12 cellular contexts compared by ENCODE assay signal in the genomic region with DNA sequence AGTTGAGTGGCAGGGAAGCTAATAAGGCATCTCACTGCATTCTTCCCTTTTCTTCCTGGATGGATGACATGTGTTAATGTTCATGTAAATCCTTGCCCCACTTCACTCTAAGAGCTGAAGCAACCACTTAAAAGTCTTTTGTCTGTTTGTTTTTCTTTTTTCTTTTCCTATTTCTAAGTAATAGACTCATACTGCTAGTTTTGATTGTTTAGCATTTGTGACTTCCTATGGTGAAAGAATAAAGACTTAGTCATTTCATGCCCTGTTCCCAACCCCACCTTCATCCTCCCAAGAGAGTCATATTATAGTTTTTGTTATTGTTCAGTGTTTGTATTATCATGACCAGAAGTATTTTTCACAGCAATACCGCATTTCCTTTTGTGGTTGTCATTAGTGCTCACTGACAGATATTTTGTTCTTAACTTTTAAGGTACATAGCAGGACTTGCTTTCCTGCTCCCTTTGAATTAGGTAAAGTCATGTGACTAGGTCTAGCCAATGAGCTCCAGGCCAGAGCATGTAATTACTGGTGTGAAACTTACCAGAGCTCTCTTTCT. TPM values are rescaled to one million over a fixed set of nuclear protein-coding genes. Genes with fewer than 3 reads are reported as not detected.
DNase-seq lines count a peak whose midpoint lies in the region; ATAC-seq and TF ChIP-seq lines count a peak whose summit lies in the region.
"Had no signal": no experiment of that assay in that cellular context is flagged by ENCODE, and none has a peak within 500 bp of the region (broad histone marks: within the 10 kb centered on the region; RNA-seq: fewer than 3 reads in every experiment).

No MANE protein-coding gene starts in this region.

- peak overlapping the region; percentile 3 for H3K27ac Mint-ChIP-seq in CD4-positive, alpha-beta T cell

- peak in 5 of 10 experiments; percentile 8 to 27 (median 13) for DNase-seq in CD4-positive, alpha-beta T cell
- DNase-seq in astrocyte of the cerebellum (ENCODE audit: low read depth) (peak; percentile 75), right lobe of liver (no peak), gastrocnemius medialis (no peak), UCSD-AML1 (lab: John Stamatoyannopoulos, UW; ENCODE audit: unreplicated experiment) (no peak), left colon (no peak)
- DNase-seq: NCI-H2171 treated with DMSO at 0.1 percent for 48 hours had no signal

- peaks cover 36% of the 10 kb centered on the region for H3K4me1 Mint-ChIP-seq in CD4-positive, alpha-beta T cell (ENCODE audit: low read depth)

- peaks cover 26% of the 10 kb centered on the region for H3K9me3 ChIP-seq in CD4-positive, alpha-beta T cell (ENCODE audit: control insufficient read depth, low read length)
- H3K9me3 ChIP-seq in right lobe of liver (no peaks in the 10 kb centered on the region), gastrocnemius medialis (no peaks in the 10 kb centered on the region)

- TF ChIP-seq EP300 in Ishikawa (IDR thresholded peaks at IDR 0.05; ENCODE audit: borderline replicate concordance): no peak

- H3K27me3 Mint-ChIP-seq in CD4-positive, alpha-beta T cell: peaks cover 4% of the 10 kb centered on the region

- no peaks in the 10 kb centered on the region for H3K27me3 ChIP-seq in CD4-positive, alpha-beta T cell (ENCODE audit: control insufficient read depth, insufficient read depth, low read length)
- no peaks in the 10 kb centered on the region for H3K27me3 ChIP-seq in right lobe of liver
- peaks cover 0 to 3% (median 0%) of the 10 kb centered on the region in 3 donors for H3K27me3 ChIP-seq in gastrocnemius medialis

- no peak for TF ChIP-seq RAD21 in Ishikawa (IDR thresholded peaks at IDR 0.05; ENCODE audit: low read depth)

- in situ Hi-C loops in astrocyte of the cerebellum (cut with HindIII; ENCODE audit: low sequenced_read_pairs) (no loop called here), gastrocnemius medialis (cut with MboI; ENCODE audit: low sequenced_read_pairs in 4 of 4) (no loop called here)

- TF ChIP-seq CTCF in CD4-positive, alpha-beta T cell (IDR thresholded peaks at IDR 0.05): no peak
- TF ChIP-seq CTCF in astrocyte of the cerebellum (IDR thresholded peaks at IDR 0.05; ENCODE audit: low read depth, low read length, missing control alignments) (no peak), right lobe of liver (IDR thresholded peaks at IDR 0.05) (no peak), gastrocnemius medialis (IDR thresholded peaks at IDR 0.05 in 4 of 5, conservative IDR thresholded peaks at IDR 0.05 in 1 of 5) (no peak)

- intact Hi-C loops in CD4-positive, alpha-beta T cell (cut with DNase I, micrococcal nuclease): no loop called here
- intact Hi-C loops in right lobe of liver (cut with DNase I) (no loop called here), gastrocnemius medialis (cut with DNase I; ENCODE audit: low total_unique reads) (no loop called here), left colon (cut with DNase I, micrococcal nuclease) (no loop called here)

- peak overlapping the region; percentile 0 for H3K4me3 Mint-ChIP-seq in CD4-positive, alpha-beta T cell

- WGBS in right lobe of liver (ENCODE audit: insufficient coverage, low coverage, low lambda C conversion rate, missing lambda C conversion rate): 86% methylated on average over 1 of the region's 1 CpG

- peak; percentile 83 for ATAC-seq in CD4-positive, alpha-beta T cell (ENCODE audit: poor library complexity)
- peak in 3 of 4 donors; percentile 21 to 45 (median 43) for ATAC-seq in right lobe of liver
- no peak for ATAC-seq in gastrocnemius medialis
- no peak for ATAC-seq in left colon
- no peak for ATAC-seq in HG03439 (IDR thresholded peaks at IDR 0.05; ENCODE audit: unreplicated experiment)

- H3K4me3 ChIP-seq in astrocyte of the cerebellum (ENCODE audit: low read depth, low read length) (no peak overlapping the region), right lobe of liver (no peak overlapping the region), gastrocnemius medialis (no peak overlapping the region)

- no peak overlapping the region for H3K27ac ChIP-seq in CD4-positive, alpha-beta T cell (ENCODE audit: low read depth, low read length)
- H3K27ac ChIP-seq in right lobe of liver: no peak overlapping the region
- H3K27ac ChIP-seq in gastrocnemius medialis: no peak overlapping the region

- peaks cover 7% of the 10 kb centered on the region for H3K9me3 Mint-ChIP-seq in CD4-positive, alpha-beta T cell

- POLR2A ChIA-PET in CD4-positive, alpha-beta T cell (lab: Charles Lee): interaction anchor here (1.0 to 1.4 kb wide), 2 partner anchors 10 to 42 kb away, joined by 4 read pairs; no protein-coding TSS in a partner anchor

- CTCF ChIA-PET in CD4-positive, alpha-beta T cell (lab: Charles Lee): interaction anchor here (0.8 kb wide), 1 partner anchor 14 kb away, joined by 3 read pairs; no protein-coding TSS in a partner anchor

- TF ChIP-seq POLR2A in right lobe of liver (IDR thresholded peaks at IDR 0.05) (no peak), gastrocnemius medialis (IDR thresholded peaks at IDR 0.05) (no peak)

- H3K4me1 ChIP-seq in right lobe of liver (no peaks in the 10 kb centered on the region), gastrocnemius medialis (no peaks in the 10 kb centered on the region)

- H3K36me3 ChIP-seq in right lobe of liver (no peaks in the 10 kb centered on the region), gastrocnemius medialis (no peaks in the 10 kb centered on the region)

- peaks cover 5% of the 10 kb centered on the region for H3K36me3 Mint-ChIP-seq in CD4-positive, alpha-beta T cell (ENCODE audit: low read depth)

TF ChIP-seq in Ishikawa, 13 proteins besides CTCF, POLR2A, EP300 and RAD21:
- no peak for TF ChIP-seq TAF1 (IDR thresholded peaks at IDR 0.05; ENCODE audit: low read depth)
- TF ChIP-seq REST (IDR thresholded peaks at IDR 0.05; ENCODE audit: low read depth): no peak
- TF ChIP-seq YY1 (IDR thresholded peaks at IDR 0.05; ENCODE audit: low read depth): no peak
- TF ChIP-seq, protein P1, sequence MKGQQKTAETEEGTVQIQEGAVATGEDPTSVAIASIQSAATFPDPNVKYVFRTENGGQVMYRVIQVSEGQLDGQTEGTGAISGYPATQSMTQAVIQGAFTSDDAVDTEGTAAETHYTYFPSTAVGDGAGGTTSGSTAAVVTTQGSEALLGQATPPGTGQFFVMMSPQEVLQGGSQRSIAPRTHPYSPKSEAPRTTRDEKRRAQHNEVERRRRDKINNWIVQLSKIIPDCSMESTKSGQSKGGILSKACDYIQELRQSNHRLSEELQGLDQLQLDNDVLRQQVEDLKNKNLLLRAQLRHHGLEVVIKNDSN (IDR thresholded peaks at IDR 0.05): 0 out of 2 replicates have a peak, but pooled peaks have one; percentile 37
- TF ChIP-seq TCF12 (IDR thresholded peaks at IDR 0.05; ENCODE audit: low read depth): no peak
- TF ChIP-seq TEAD4 (IDR thresholded peaks at IDR 0.05): no peak

RNA-seq across cellular contexts. Expression of gene SPP2, which starts 18.1 kb away (rescaled TPM):
- total RNA-seq in CD4-positive, alpha-beta T cell: not detected
- 100 to 1,000 TPM in 2 of 6 experiments, 10 to 100 TPM in 4; 31.9 to 177 (median 70.2) TPM for total RNA-seq in right lobe of liver
- under 1 TPM in 1 of 4 donors, not detected in 3; 0.60 TPM for total RNA-seq in gastrocnemius medialis
- not detected for total RNA-seq in left colon
- total RNA-seq: H1, lower leg skin, skeletal muscle tissue had no signal

Comparison
In these comparisons a context has a peak if more than half of its experiments do, and no peak if none do; other contexts are left out.
1. ATAC-seq: peak in CD4-positive, alpha-beta T cell (single experiment) and right lobe of liver (3 of 4); none in gastrocnemius medialis (0 of 2), left colon (single experiment) and HG03439 (single experiment).
2. RNA of gene SPP2, which starts 18.1 kb away (total RNA-seq): 31.9 to 177 TPM in right lobe of liver; not detected in left colon, 0.60 TPM in gastrocnemius medialis and not detected in CD4-positive, alpha-beta T cell; every median in the first group is over 10 times any median in the second.